15 cellular contexts compared by ENCODE assay signal in the genomic region with DNA sequence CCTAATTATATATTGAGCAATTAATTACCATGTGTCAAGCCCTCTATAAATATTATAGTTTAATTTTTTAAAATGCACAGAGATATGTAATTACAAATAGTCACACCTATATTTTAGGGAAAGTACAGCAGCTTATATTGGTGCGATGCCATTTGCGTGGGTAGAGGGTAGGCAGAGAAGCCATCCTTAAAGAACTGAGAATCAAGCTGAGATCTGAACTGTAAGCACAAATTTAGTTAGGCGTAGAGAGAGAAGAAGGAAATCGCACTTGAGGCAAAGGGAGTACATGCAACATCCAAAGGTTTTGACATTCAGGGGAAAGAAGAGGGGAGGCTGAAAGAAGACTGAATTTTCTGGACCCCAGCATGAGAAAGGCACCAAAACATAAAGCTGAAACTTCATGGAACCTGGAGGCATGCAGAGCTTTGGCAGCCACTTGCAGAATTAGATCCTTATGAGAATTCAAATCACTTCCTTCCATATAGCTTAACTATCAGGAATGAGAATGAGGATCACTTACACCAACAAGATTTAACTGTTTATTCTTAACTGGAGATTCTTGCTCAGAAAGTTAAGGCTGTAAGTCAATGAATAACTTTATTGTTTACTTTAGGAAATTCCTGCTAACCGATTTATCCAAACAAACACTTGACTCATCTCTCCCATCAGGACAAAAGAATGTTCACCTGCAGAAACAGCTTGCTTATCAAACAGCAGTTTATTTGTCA.
DNase-seq lines count a peak whose midpoint lies in the region; ATAC-seq, FAIRE-seq and TF ChIP-seq lines count a peak whose summit lies in the region.
"Had no signal": no experiment of that assay in that cellular context is flagged by ENCODE, and none has a peak within 500 bp of the region (broad histone marks: within the 10 kb centered on the region; RNA-seq: fewer than 3 reads in every experiment).

No MANE protein-coding gene starts in this region.

- H3K4me3 ChIP-seq in MG63 (no peak overlapping the region), endothelial cell of umbilical vein (replicated peaks in 1 of 3; ENCODE audit: insufficient read depth in 1 of 3, low read depth in 1 of 3, low read length in 3 of 3) (no peak overlapping the region)
- H3K4me3 ChIP-seq: HAP-1, ovary had no signal

- H3K79me2 ChIP-seq in endothelial cell of umbilical vein (ENCODE audit: control insufficient read depth, insufficient read depth, low read length): no peaks in the 10 kb centered on the region

- H3K27me3 ChIP-seq in MG63: no peaks in the 10 kb centered on the region
- no peaks in the 10 kb centered on the region for H3K27me3 ChIP-seq in endothelial cell of umbilical vein (ENCODE audit: control insufficient read depth in 2 of 2, insufficient read depth in 2 of 2, low read length in 2 of 2)
- H3K27me3 ChIP-seq: ovary had no signal

- H3K4me3 Mint-ChIP-seq in nephron progenitor cell: no peak overlapping the region
- H3K4me3 Mint-ChIP-seq: immature natural killer cell had no signal

- dilution Hi-C loops in endothelial cell of umbilical vein (cut with MboI; ENCODE audit: extremely low pct_ligation_motif_present, low sequenced_read_pairs): no loop called here

- H4K20me1 ChIP-seq in endothelial cell of umbilical vein (replicated peaks; ENCODE audit: control insufficient read depth, extremely low read depth, insufficient read depth, low read length): no peaks in the 10 kb centered on the region

- peak overlapping the region; percentile 23 for H3K27ac Mint-ChIP-seq in nephron progenitor cell
- H3K27ac Mint-ChIP-seq: immature natural killer cell had no signal

- H3K9me3 ChIP-seq in MG63 (no peaks in the 10 kb centered on the region), endothelial cell of umbilical vein (replicated peaks; ENCODE audit: control insufficient read depth, insufficient read depth, low read length) (no peaks in the 10 kb centered on the region)
- H3K9me3 ChIP-seq: HAP-1, ovary had no signal

- no peaks in the 10 kb centered on the region for H3K36me3 Mint-ChIP-seq in nephron progenitor cell (ENCODE audit: low read depth)

- H2AFZ ChIP-seq in endothelial cell of umbilical vein (ENCODE audit: low read depth, low read length): peak overlapping the region; percentile 1

- no peak for TF ChIP-seq CTCF in endothelial cell of umbilical vein (IDR thresholded peaks at IDR 0.05; ENCODE audit: extremely low read depth in 1 of 2, insufficient read depth in 1 of 2, low read depth in 1 of 2, low read length in 2 of 2)
- TF ChIP-seq CTCF in nephron progenitor cell (IDR thresholded peaks at IDR 0.05): no peak

- no peaks in the 10 kb centered on the region for H3K9me3 Mint-ChIP-seq in nephron progenitor cell
- H3K9me3 Mint-ChIP-seq: immature natural killer cell had no signal

- peak; percentile 82 for FAIRE-seq in endothelial cell of umbilical vein (lab: Jason Lieb, UNC)

- TF ChIP-seq POLR2A in endothelial cell of umbilical vein (IDR thresholded peaks at IDR 0.05; ENCODE audit: low read depth, low read length): peak; percentile 26

- peak overlapping the region; percentile 45 for H3K27ac ChIP-seq in endothelial cell of umbilical vein (ENCODE audit: insufficient read depth, low read depth, low read length)
- H3K27ac ChIP-seq: ovary had no signal

- H3K9me1 ChIP-seq in endothelial cell of umbilical vein (replicated peaks; ENCODE audit: control insufficient read depth, extremely low read depth, insufficient read depth, low read length): no peaks in the 10 kb centered on the region

- no peaks in the 10 kb centered on the region for H3K27me3 Mint-ChIP-seq in nephron progenitor cell (ENCODE audit: low read depth, poor library complexity)

- peak overlapping the region; percentile 60 for H3K4me2 ChIP-seq in endothelial cell of umbilical vein (ENCODE audit: insufficient read depth, low read length)

- CTCF ChIA-PET in endothelial cell of umbilical vein (lab: Charles Lee): interaction anchor here (0.6 to 1.2 kb wide), 6 partner anchors 9 to 678 kb away, joined by 3 to 5 read pairs (median 3); partner anchors contain the start of gene TGFBR2

- H3K4me1 ChIP-seq in endothelial cell of umbilical vein (ENCODE audit: control insufficient read depth, extremely low read depth, insufficient read depth, low read length): peaks cover 16% of the 10 kb centered on the region
- H3K4me1 ChIP-seq: HAP-1 had no signal

- POLR2A ChIA-PET in endothelial cell of umbilical vein (lab: Charles Lee): no interaction called here

- BruUV-seq in endothelial cell of umbilical vein (replicated peaks; lab: Mats Ljungman, UMichigan): TSS peak; percentile 31

- no peaks in the 10 kb centered on the region for H3K36me3 ChIP-seq in MG63
- H3K36me3 ChIP-seq in endothelial cell of umbilical vein (ENCODE audit: control insufficient read depth in 2 of 2, extremely low read depth in 1 of 2, insufficient read depth in 2 of 2, low read length in 2 of 2): no peaks in the 10 kb centered on the region
- H3K36me3 ChIP-seq: HAP-1, ovary had no signal

- H3K9ac ChIP-seq in endothelial cell of umbilical vein (replicated peaks; ENCODE audit: extremely low read depth, insufficient read depth, low read length): no peak overlapping the region

- peaks cover 4% of the 10 kb centered on the region for H3K4me1 Mint-ChIP-seq in nephron progenitor cell
- H3K4me1 Mint-ChIP-seq: immature natural killer cell had no signal

- DNase-seq in DMS53 (lab: John Stamatoyannopoulos, UW) (peak; percentile 55), MG63 (peak; percentile 15), endothelial cell of umbilical vein (ENCODE audit: low read depth, low spot score) (peak; percentile 71), nephron progenitor cell (no peak), left ventricle myocardium superior (no peak), DMS114 treated with DMSO at 0.1 percent for 48 hours (lab: John Stamatoyannopoulos, UW; ENCODE audit: unreplicated experiment) (no peak)
- no peak for DNase-seq in stimulated activated CD4-positive, alpha-beta T cell treated with anti-CD3 and anti-CD28 coated beads, Interleukin-12 subunit alpha, Interleukin-12 subunit beta, amount 100 ng/mL, for 4 hours
- DNase-seq: activated CD4-positive, alpha-beta T cell treated with anti-CD3 and anti-CD28 coated beads for 48 hours; activated naive CD4-positive, alpha-beta T cell treated with Interleukin-2 at 50 U/mL for 16 hours; DMS153; immature natural killer cell; NCI-H146; ovary had no signal

- ATAC-seq in left ventricle myocardium superior (no peak), GM19395 (IDR thresholded peaks at IDR 0.05; ENCODE audit: unreplicated experiment) (no peak)

- intact Hi-C loops in endothelial cell of umbilical vein (cut with micrococcal nuclease) (no loop called here), left ventricle myocardium superior (cut with micrococcal nuclease) (no loop called here)

TF ChIP-seq in endothelial cell of umbilical vein, 7 proteins besides CTCF, POLR2A, EP300 and RAD21:
- TF ChIP-seq FOS (IDR thresholded peaks at IDR 0.05; ENCODE audit: borderline replicate concordance, insufficient read depth, low read length): peak; percentile 71
- no peak for TF ChIP-seq EZH2 (IDR thresholded peaks at IDR 0.05; ENCODE audit: borderline replicate concordance, low read depth, low read length, severe bottlenecking)
- no peak for TF ChIP-seq MYC (IDR thresholded peaks at IDR 0.05; ENCODE audit: low read depth, low read length)
- peak; percentile 66 for TF ChIP-seq POLR2AphosphoS5 (IDR thresholded peaks at IDR 0.05; ENCODE audit: insufficient read depth, low read depth, low read length)
- TF ChIP-seq MAX (IDR thresholded peaks at IDR 0.05; ENCODE audit: insufficient read depth, insufficient read length): no peak
- peak; percentile 72 for TF ChIP-seq JUN (IDR thresholded peaks at IDR 0.05; ENCODE audit: borderline replicate concordance, insufficient read depth, insufficient read length, low read depth)
- TF ChIP-seq GATA2 (IDR thresholded peaks at IDR 0.05; ENCODE audit: insufficient read depth, insufficient read length, low read depth, low read length): no peak

Comparison
In these comparisons a context has a peak if more than half of its experiments do, and no peak if none do; other contexts are left out.
1. DNase-seq: peak in DMS53 (single experiment), MG63 (single experiment) and endothelial cell of umbilical vein (single experiment); none in nephron progenitor cell (single experiment), left ventricle myocardium superior (single experiment), DMS114 treated with DMSO at 0.1 percent for 48 hours (single experiment) and stimulated activated CD4-positive, alpha-beta T cell treated with anti-CD3 and anti-CD28 coated beads, Interleukin-12 subunit alpha, Interleukin-12 subunit beta, amount 100 ng/mL, for 4 hours (single experiment).